Comparison of ENCODE assay signal across 2 cellular contexts in genomic region chr17:27551701-27552466, GRCh38.
TF ChIP-seq lines count a peak whose summit lies in the region.

No MANE protein-coding gene starts in this region.

TF ChIP-seq in HCT116, 20 proteins besides CTCF, POLR2A, EP300 and RAD21 (continued from another document):
- TF ChIP-seq REST (IDR thresholded peaks at IDR 0.05; ENCODE audit: low read depth) = no peak
- no peak for TF ChIP-seq ATF3 (IDR thresholded peaks at IDR 0.05)
- peak; percentile 42 for TF ChIP-seq MAX (IDR thresholded peaks at IDR 0.05)
- TF ChIP-seq ELF1 (IDR thresholded peaks at IDR 0.05; ENCODE audit: borderline replicate concordance, low read depth) = no peak
- TF ChIP-seq CEBPB (IDR thresholded peaks at IDR 0.05; ENCODE audit: low read depth) = peak; percentile 52; the same call in 1 of the 2 replicates
- peak; percentile 75 for TF ChIP-seq JUND (IDR thresholded peaks at IDR 0.05)
- TF ChIP-seq TCF7L2 (IDR thresholded peaks at IDR 0.05; ENCODE audit: borderline replicate concordance, extremely low read depth, insufficient read depth, insufficient read length) = no peak
- no peak for TF ChIP-seq ZNF274 (IDR thresholded peaks at IDR 0.05; ENCODE audit: low read depth, low read length)
- no peak for TF ChIP-seq ZFX (IDR thresholded peaks at IDR 0.05)
- TF ChIP-seq EZH2 (IDR thresholded peaks at IDR 0.05) = no peak
- no peak for TF ChIP-seq SIN3A (IDR thresholded peaks at IDR 0.05; ENCODE audit: low read depth)
- TF ChIP-seq EZH2phosphoT487 (IDR thresholded peaks at IDR 0.05; ENCODE audit: borderline replicate concordance) = no peak
- peak; percentile 67 for TF ChIP-seq SP1 (IDR thresholded peaks at IDR 0.05; ENCODE audit: low read depth)
- TF ChIP-seq YY1 (IDR thresholded peaks at IDR 0.05; ENCODE audit: extremely low read depth, insufficient replicate concordance, low read depth, low read length) = no peak
- TF ChIP-seq FOSL1 (IDR thresholded peaks at IDR 0.05; ENCODE audit: low read depth) = peak; percentile 80
- no peak for TF ChIP-seq ZBTB33 (IDR thresholded peaks at IDR 0.05; ENCODE audit: extremely low read depth, insufficient replicate concordance, low read length)
- TF ChIP-seq POLR2AphosphoS5 (IDR thresholded peaks at IDR 0.05; ENCODE audit: low read depth, low read length) = no peak
- TF ChIP-seq EGR1 (IDR thresholded peaks at IDR 0.05; ENCODE audit: low read depth) = no peak

TF ChIP-seq in HepG2, 621 proteins besides CTCF, POLR2A, EP300 and RAD21 (continued from another document and continues in another):
- no peak for TF ChIP-seq AKNA (CRISPR knock-in tag; IDR thresholded peaks at IDR 0.05; ENCODE audit: borderline replicate concordance)
- TF ChIP-seq RELA (CRISPR knock-in tag; IDR thresholded peaks at IDR 0.05) = no peak
- peak; percentile 85 for TF ChIP-seq BCL6 (CRISPR knock-in tag; IDR thresholded peaks at IDR 0.05)
- TF ChIP-seq ZNF276 (CRISPR knock-in tag; IDR thresholded peaks at IDR 0.05; ENCODE audit: low read depth) = no peak
- peak; percentile 45; the same call in 1 of the 2 replicates for TF ChIP-seq TFAP4 (IDR thresholded peaks at IDR 0.05; ENCODE audit: borderline replicate concordance, low read depth)
- no peak for TF ChIP-seq ZNF589 (CRISPR knock-in tag; conservative IDR thresholded peaks at IDR 0.05)
- no peak for TF ChIP-seq NKX3-1 (CRISPR knock-in tag; IDR thresholded peaks at IDR 0.05)
- no peak for TF ChIP-seq ZNF572 (CRISPR knock-in tag; IDR thresholded peaks at IDR 0.05)
- TF ChIP-seq NR2C2 (CRISPR knock-in tag; IDR thresholded peaks at IDR 0.05; ENCODE audit: borderline replicate concordance) = peak; percentile 55; the same call in 1 of the 2 replicates
- TF ChIP-seq RARA (CRISPR knock-in tag; IDR thresholded peaks at IDR 0.05) = peak; percentile 79
- TF ChIP-seq SYNCRIP (IDR thresholded peaks at IDR 0.05; ENCODE audit: insufficient read depth, low read depth, low read length) = no peak
- TF ChIP-seq ZNF451 (CRISPR knock-in tag; IDR thresholded peaks at IDR 0.05) = no peak
- TF ChIP-seq NCOA1 (CRISPR knock-in tag; IDR thresholded peaks at IDR 0.05) = no peak
- no peak for TF ChIP-seq RBFOX2 (IDR thresholded peaks at IDR 0.05; ENCODE audit: low read depth, low read length)
- TF ChIP-seq ZNF580 (CRISPR knock-in tag; IDR thresholded peaks at IDR 0.05; ENCODE audit: borderline replicate concordance, low read depth) = peak; percentile 28; the same call in 1 of the 2 replicates
- TF ChIP-seq SALL2 (CRISPR knock-in tag; IDR thresholded peaks at IDR 0.05) = 0 out of 2 replicates have a peak, but pooled peaks have one; percentile 60
- no peak for TF ChIP-seq ZFP82 (CRISPR knock-in tag; IDR thresholded peaks at IDR 0.05; ENCODE audit: borderline replicate concordance)
- no peak for TF ChIP-seq PRMT3 (CRISPR knock-in tag; IDR thresholded peaks at IDR 0.05; ENCODE audit: borderline replicate concordance, low read depth)
- peak; percentile 76; the same call in 1 of the 2 replicates for TF ChIP-seq ZKSCAN5 (CRISPR knock-in tag; IDR thresholded peaks at IDR 0.05)
- peak; percentile 72; the same call in 1 of the 2 replicates for TF ChIP-seq FOXO1 (CRISPR knock-in tag; IDR thresholded peaks at IDR 0.05)
- peak; percentile 52; the same call in 1 of the 2 replicates for TF ChIP-seq ZXDC (CRISPR knock-in tag; IDR thresholded peaks at IDR 0.05)
- TF ChIP-seq ETV5 (CRISPR knock-in tag; IDR thresholded peaks at IDR 0.05; ENCODE audit: borderline replicate concordance) = peak; percentile 47; the same call in 1 of the 2 replicates
- peak; percentile 89 for TF ChIP-seq ARID5B (CRISPR knock-in tag; IDR thresholded peaks at IDR 0.05)
- TF ChIP-seq ZNF30 (CRISPR knock-in tag; IDR thresholded peaks at IDR 0.05) = no peak
- 0 out of 2 replicates have a peak, but pooled peaks have one; percentile 30 for TF ChIP-seq ZNF343 (CRISPR knock-in tag; IDR thresholded peaks at IDR 0.05)
- no peak for TF ChIP-seq ZFP62 (CRISPR knock-in tag; IDR thresholded peaks at IDR 0.05)
- no peak for TF ChIP-seq ZNF121 (CRISPR knock-in tag; IDR thresholded peaks at IDR 0.05)
- no peak for TF ChIP-seq CSRNP1 (CRISPR knock-in tag; IDR thresholded peaks at IDR 0.05)
- TF ChIP-seq ZNF501 (CRISPR knock-in tag; IDR thresholded peaks at IDR 0.05) = 0 out of 2 replicates have a peak, but pooled peaks have one; percentile 14
- TF ChIP-seq DMAP1 (CRISPR knock-in tag; IDR thresholded peaks at IDR 0.05) = peak; percentile 24; the same call in 1 of the 2 replicates
- no peak for TF ChIP-seq YEATS4 (CRISPR knock-in tag; IDR thresholded peaks at IDR 0.05; ENCODE audit: borderline replicate concordance)
- TF ChIP-seq ZBTB46 (CRISPR knock-in tag; IDR thresholded peaks at IDR 0.05; ENCODE audit: borderline replicate concordance) = no peak
